ENCODE assay signal across 10 cellular contexts in the genomic region with DNA sequence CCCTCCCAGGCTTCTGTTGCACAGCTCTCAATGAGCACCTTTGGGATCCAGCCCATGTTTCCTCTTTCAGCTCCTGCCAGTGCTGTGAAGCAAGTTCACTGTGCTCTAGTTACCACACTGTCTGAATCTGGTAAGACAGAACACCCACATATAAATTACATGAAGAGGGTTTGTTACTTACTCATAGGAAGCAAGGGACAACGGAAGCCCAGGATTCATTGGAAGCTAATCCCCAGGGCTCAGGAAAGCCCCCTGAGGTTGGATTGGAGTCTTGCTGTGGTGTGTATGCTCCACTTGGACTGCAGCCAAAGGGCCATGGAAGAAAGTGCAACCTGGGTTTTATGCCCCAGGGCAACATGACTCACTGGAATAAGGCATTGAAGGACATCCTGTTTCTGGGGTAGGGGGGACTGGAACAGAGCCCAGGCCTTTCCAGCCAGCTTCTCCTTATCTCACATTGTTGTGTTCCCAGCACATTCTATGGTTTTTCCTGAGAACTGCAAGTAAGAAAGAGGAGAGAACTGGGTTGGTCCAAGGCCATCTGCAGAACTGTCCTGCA. TPM values are rescaled to one million over a fixed set of nuclear protein-coding genes. Genes with fewer than 3 reads are reported as not detected.
DNase-seq lines count a peak whose midpoint lies in the region; ATAC-seq and TF ChIP-seq lines count a peak whose summit lies in the region.
"Had no signal": no experiment of that assay in that cellular context is flagged by ENCODE, and none has a peak within 500 bp of the region (broad histone marks: within the 10 kb centered on the region; RNA-seq: fewer than 3 reads in every experiment).

No MANE protein-coding gene starts in this region.

- H3K27me3 ChIP-seq in PC-9 (ENCODE audit: insufficient read depth, low read depth) = no peaks in the 10 kb centered on the region
- H3K27me3 ChIP-seq: cardiac muscle cell had no signal

- peaks cover 14% of the 10 kb centered on the region for H3K9me3 ChIP-seq in PC-9 (ENCODE audit: insufficient read depth, low read depth)

- peak overlapping the region; percentile 65 for H3K4me2 ChIP-seq in PC-9

- H3K36me3 ChIP-seq in PC-9 (ENCODE audit: low read depth) = no peaks in the 10 kb centered on the region
- H3K36me3 ChIP-seq: cardiac muscle cell had no signal

- no peaks in the 10 kb centered on the region for H3K79me2 ChIP-seq in PC-9 (ENCODE audit: low read depth)

- BruUV-seq in PC-9 (replicated peaks; lab: Mats Ljungman, UMichigan) = no TSS peak

- no peaks in the 10 kb centered on the region for H3K9me2 ChIP-seq in PC-9 (ENCODE audit: insufficient read depth)

- H2AFZ ChIP-seq in PC-9 = no peak overlapping the region; the same call in 1 of the 2 replicates

- peak; percentile 58 for DNase-seq in GM04503 (ENCODE audit: low read depth)
- DNase-seq in PC-9 = peak; percentile 97 to 98
- peak; percentile 41 for DNase-seq in epidermal melanocyte (ENCODE audit: insufficient read length, low spot score)
- peak; percentile 99 for DNase-seq in skeletal muscle cell (ENCODE audit: low read depth)
- no peak for DNase-seq in SW480 (ENCODE audit: low spot score)
- DNase-seq in DMS79 (lab: John Stamatoyannopoulos, UW) = no peak
- DNase-seq: stimulated activated naive CD8-positive, alpha-beta T cell treated with anti-CD3 and anti-CD28 coated beads, Interleukin-15, Interleukin-2, amounts not matched to agents 100 U/mL and 50 U/mL, for 24 hours; T-helper 17 cell had no signal

- ATAC-seq in GM19035 (IDR thresholded peaks at IDR 0.05; ENCODE audit: unreplicated experiment) = no peak
- ATAC-seq: stimulated activated naive CD8-positive, alpha-beta T cell treated with anti-CD3 and anti-CD28 coated beads, Interleukin-15, Interleukin-2, amounts not matched to agents 100 U/mL and 50 U/mL, for 24 hours; T-helper 17 cell had no signal

- H3K4me3 ChIP-seq in PC-9 (0 out of 2 replicates have a peak overlapping the region, but pooled peaks have one; percentile 12), skeletal muscle cell (ENCODE audit: low read depth, low read length) (no peak overlapping the region)
- H3K4me3 ChIP-seq: cardiac muscle cell had no signal

- POLR2A ChIA-PET in PC-9 (lab: Charles Lee; ENCODE audit: unreplicated experiment) = interaction anchor here (0.7 to 0.9 kb wide), 2 partner anchors 9 to 18 kb away, joined by 3 to 13 read pairs; no protein-coding TSS in a partner anchor

- peak overlapping the region; percentile 74 for H3K27ac ChIP-seq in PC-9
- H3K27ac ChIP-seq: cardiac muscle cell had no signal

- CTCF ChIA-PET in PC-9 (lab: Charles Lee) = interaction anchor here (0.9 kb wide), 2 partner anchors 88 to 175 kb away, joined by 3 to 5 read pairs; partner anchors contain the start of gene ZNF354A

- no peaks in the 10 kb centered on the region for H4K20me1 ChIP-seq in PC-9 (ENCODE audit: insufficient read depth)

- intact Hi-C loops in PC-9 (cut with micrococcal nuclease; ENCODE audit: unreplicated experiment) = loop anchor here (1.0 kb wide), 2 partner anchors 12 to 88 kb away; partner anchors contain the start of gene ZNF354A

- TF ChIP-seq CTCF in PC-9 (conservative IDR thresholded peaks at IDR 0.05) = no peak

- H3K4me1 ChIP-seq in PC-9 (replicated peaks; ENCODE audit: insufficient read depth) = peaks cover 52% of the 10 kb centered on the region

- H3F3A ChIP-seq in PC-9 (ENCODE audit: insufficient read depth, low read depth) = peaks cover 32% of the 10 kb centered on the region

RNA-seq across cellular contexts. Expression of gene CLK4, which starts 15.6 kb away (rescaled TPM):
- total RNA-seq in PC-9 (2021) = 25.0 and 29.7 TPM in 2 replicates

RNA-seq across cellular contexts. Expression of gene COL23A1, which starts 52.2 kb away (rescaled TPM):
- total RNA-seq in PC-9 (2021) = not detected in 2 replicates
- total RNA-seq: T-helper 17 cell had no signal

Comparison
In these comparisons a context has a peak if more than half of its experiments do, and no peak if none do; other contexts are left out.
1. DNase-seq: peak in GM04503 (single experiment), PC-9 (2 of 2), epidermal melanocyte (single experiment) and skeletal muscle cell (single experiment); none in SW480 (single experiment) and DMS79 (single experiment).